28 cellular contexts compared by ENCODE assay signal in the genomic region with DNA sequence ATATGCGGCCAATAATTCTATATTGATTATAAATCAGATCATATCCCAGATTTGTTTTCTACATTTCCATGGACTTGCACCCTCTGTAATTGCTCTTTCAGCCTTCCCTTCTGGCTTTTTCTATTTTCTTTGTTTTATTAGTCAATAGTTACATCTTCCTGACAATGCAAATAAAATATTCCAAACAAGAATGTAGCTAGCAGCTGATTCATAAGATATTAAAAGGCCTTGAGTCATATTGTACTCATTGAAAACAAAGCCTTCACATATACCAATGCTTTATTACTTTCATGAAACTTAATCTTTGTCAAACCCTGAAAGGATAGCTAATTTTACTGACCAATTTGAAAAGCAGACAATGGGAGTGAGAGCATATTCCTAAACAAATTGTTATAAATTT.
"Had no signal": no experiment of that assay in that cellular context is flagged by ENCODE, and none has a peak within 500 bp of the region (broad histone marks: within the 10 kb centered on the region; RNA-seq: fewer than 3 reads in every experiment).

No MANE protein-coding gene starts in this region.

- H3K27me3 ChIP-seq: adrenal gland, Peyer's patch had no signal

- DNase-seq: activated CD4-positive, alpha-beta memory T cell treated with anti-CD3 and anti-CD28 coated beads, Interleukin-2, amount 10 ng/mL, durations not matched to agents 7 days and 5 days; activated CD4-positive, alpha-beta T cell treated with anti-CD3 and anti-CD28 coated beads for 1 hour; activated CD4-positive, alpha-beta T cell treated with anti-CD3 and anti-CD28 coated beads for 48 hours; activated CD4-positive, CD25-positive, alpha-beta regulatory T cell; activated CD8-positive, alpha-beta memory T cell treated with anti-CD3 and anti-CD28 coated beads for 24 hours; activated CD8-positive, alpha-beta memory T cell treated with anti-CD3 and anti-CD28 coated beads, Interleukin-2, amount 10 ng/mL, durations not matched to agents 7 days and 5 days; activated CD8-positive, alpha-beta memory T cell treated with anti-CD3 and anti-CD28 coated beads, Interleukin-2, amount 50 U/mL, for 48 hours; activated gamma-delta T cell; activated naive CD4-positive, alpha-beta T cell treated with Interleukin-2 at 50 U/mL for 16 hours; activated naive CD8-positive, alpha-beta T cell treated with anti-CD3 and anti-CD28 coated beads, Interleukin-2, amount 10 ng/mL, durations not matched to agents 7 days and 5 days; activated T-cell treated with anti-CD3 and anti-CD28 coated beads, Interleukin-2, amount 50 U/mL, for 48 hours; adrenal gland; anterior cingulate cortex; central memory CD4-positive, alpha-beta T cell; Kasumi-1; MM.1S; MV-4-11; NCI-H1092; NCI-H1436 treated with DMSO at 0.1 percent for 48 hours; NCI-H1694 treated with DMSO at 0.1 percent for 48 hours; NCI-H2029; NCI-H345; NCI-H524 treated with DMSO at 0.1 percent for 48 hours; Peyer's patch; Right ventricle myocardium superior; RPMI8226; T1000; WERI-Rb-1 had no signal

- H3K27ac ChIP-seq: adrenal gland, Peyer's patch, WERI-Rb-1 had no signal

- H3K9me3 ChIP-seq: adrenal gland, Peyer's patch had no signal

- ATAC-seq: activated CD8-positive, alpha-beta memory T cell treated with anti-CD3 and anti-CD28 coated beads, Interleukin-2, amount 10 ng/mL, durations not matched to agents 7 days and 5 days had no signal

- H3K36me3 ChIP-seq: adrenal gland, Peyer's patch, WERI-Rb-1 had no signal

- H3K4me1 ChIP-seq: adrenal gland, Peyer's patch had no signal

- H3K4me3 ChIP-seq: adrenal gland, Peyer's patch had no signal
